In genomic region chr4:81319657-81320056, GRCh38 we compare ENCODE assay signal across 32 cellular contexts.
"Had no signal": no experiment of that assay in that cellular context is flagged by ENCODE, and none has a peak within 500 bp of the region (broad histone marks: within the 10 kb centered on the region; RNA-seq: fewer than 3 reads in every experiment).

No MANE protein-coding gene starts in this region.

- H3K9me3 ChIP-seq: breast epithelium, neutrophil, right lobe of liver, thoracic aorta, uterus had no signal

- H3K36me3 Mint-ChIP-seq: activated CD4-positive, alpha-beta memory T cell treated with anti-CD3 and anti-CD28 coated beads for 36 hours; activated naive CD4-positive, alpha-beta T cell treated with anti-CD3 and anti-CD28 coated beads, Interleukin-2, amount 50 U/mL, for 24 hours; stimulated activated effector memory CD8-positive, alpha-beta T cell treated with anti-CD3 and anti-CD28 coated beads, Interleukin-12 subunit alpha, Interleukin-12 subunit beta, amount 100 ng/mL, for 72 hours; type B pancreatic cell had no signal

- H3K27ac ChIP-seq: breast epithelium, esophagus squamous epithelium, left lung, lower lobe of right lung, neutrophil, right lobe of liver, skin epidermis, thoracic aorta, uterus, WERI-Rb-1 had no signal

- H3K27me3 ChIP-seq: breast epithelium, esophagus squamous epithelium, left lung, neutrophil, right lobe of liver, uterus had no signal

- H3K4me1 Mint-ChIP-seq: activated CD4-positive, alpha-beta T cell treated with anti-CD3 and anti-CD28 coated beads, Interleukin-2, amount 10 ng/mL, durations not matched to agents 24 days and 14 days; activated naive CD4-positive, alpha-beta T cell treated with anti-CD3 and anti-CD28 coated beads, Interleukin-2, amount 50 U/mL, for 24 hours; activated naive CD8-positive, alpha-beta T cell treated with anti-CD3 and anti-CD28 coated beads, Interleukin-2, amount 50 U/mL, for 24 hours; stimulated activated effector memory CD8-positive, alpha-beta T cell treated with anti-CD3 and anti-CD28 coated beads, Interleukin-12 subunit alpha, Interleukin-12 subunit beta, amount 100 ng/mL, for 72 hours had no signal

- FAIRE-seq: kidney had no signal

- H3K27ac Mint-ChIP-seq: activated CD4-positive, alpha-beta memory T cell treated with anti-CD3 and anti-CD28 coated beads for 36 hours; activated CD4-positive, alpha-beta T cell treated with anti-CD3 and anti-CD28 coated beads, Interleukin-2, amount 10 ng/mL, durations not matched to agents 24 days and 14 days; activated naive CD4-positive, alpha-beta T cell treated with anti-CD3 and anti-CD28 coated beads, Interleukin-2, amount 50 U/mL, for 24 hours; activated naive CD8-positive, alpha-beta T cell treated with anti-CD3 and anti-CD28 coated beads, Interleukin-2, amount 50 U/mL, for 24 hours; dendritic cell treated with granulocyte-macrophage colony-stimulating factor and Interleukin-4, amounts not matched to agents 40 ng/mL and 50 ng/mL, for 4 days; natural killer cell treated with Interleukin-12 subunit alpha and Interleukin-12 subunit beta and Interleukin-15 and Interleukin-18, amount 100 ng/mL, for 72 hours; stimulated activated effector memory CD8-positive, alpha-beta T cell treated with anti-CD3 and anti-CD28 coated beads, Interleukin-12 subunit alpha, Interleukin-12 subunit beta, amount 100 ng/mL, for 72 hours; stimulated activated naive CD8-positive, alpha-beta T cell treated with anti-CD3 and anti-CD28 coated beads, Interleukin-15, Interleukin-2, amounts not matched to agents 100 ng/mL and 50 ng/mL, for 24 hours; T-helper 17 cell; type B pancreatic cell had no signal

- H3K4me3 ChIP-seq: breast epithelium, esophagus squamous epithelium, left lung, lower lobe of right lung, right lobe of liver, skin epidermis, thoracic aorta, uterus had no signal

- ATAC-seq: activated naive CD8-positive, alpha-beta T cell treated with anti-CD3 and anti-CD28 coated beads, Interleukin-2, amount 50 U/mL, for 24 hours; left lung; lower lobe of right lung; natural killer cell treated with Interleukin-12 subunit alpha and Interleukin-12 subunit beta and Interleukin-15 and Interleukin-18, amount 100 ng/mL, for 72 hours; right lobe of liver; stimulated activated effector memory CD8-positive, alpha-beta T cell treated with anti-CD3 and anti-CD28 coated beads, Interleukin-12 subunit alpha, Interleukin-12 subunit beta, amount 100 ng/mL, for 72 hours; T-helper 17 cell had no signal

- H3K36me3 ChIP-seq: breast epithelium, esophagus squamous epithelium, left lung, lower lobe of right lung, neutrophil, right lobe of liver, thoracic aorta, uterus, WERI-Rb-1 had no signal

- H3K4me3 Mint-ChIP-seq: activated CD4-positive, alpha-beta memory T cell treated with anti-CD3 and anti-CD28 coated beads for 36 hours; activated CD4-positive, alpha-beta T cell treated with anti-CD3 and anti-CD28 coated beads, Interleukin-2, amount 10 ng/mL, durations not matched to agents 24 days and 14 days; activated naive CD4-positive, alpha-beta T cell treated with anti-CD3 and anti-CD28 coated beads, Interleukin-2, amount 50 U/mL, for 24 hours; activated naive CD8-positive, alpha-beta T cell treated with anti-CD3 and anti-CD28 coated beads, Interleukin-2, amount 50 U/mL, for 24 hours; dendritic cell treated with granulocyte-macrophage colony-stimulating factor and Interleukin-4, amounts not matched to agents 40 ng/mL and 50 ng/mL, for 4 days; natural killer cell treated with Interleukin-12 subunit alpha and Interleukin-12 subunit beta and Interleukin-15 and Interleukin-18, amount 100 ng/mL, for 72 hours; stimulated activated effector memory CD8-positive, alpha-beta T cell treated with anti-CD3 and anti-CD28 coated beads, Interleukin-12 subunit alpha, Interleukin-12 subunit beta, amount 100 ng/mL, for 72 hours; stimulated activated naive CD8-positive, alpha-beta T cell treated with anti-CD3 and anti-CD28 coated beads, Interleukin-15, Interleukin-2, amounts not matched to agents 100 ng/mL and 50 ng/mL, for 24 hours; T-helper 17 cell; type B pancreatic cell had no signal

- H3K9me3 Mint-ChIP-seq: activated CD4-positive, alpha-beta memory T cell treated with anti-CD3 and anti-CD28 coated beads for 36 hours; activated CD4-positive, alpha-beta T cell treated with anti-CD3 and anti-CD28 coated beads, Interleukin-2, amount 10 ng/mL, durations not matched to agents 24 days and 14 days; activated naive CD4-positive, alpha-beta T cell treated with anti-CD3 and anti-CD28 coated beads, Interleukin-2, amount 50 U/mL, for 24 hours; activated naive CD8-positive, alpha-beta T cell treated with anti-CD3 and anti-CD28 coated beads, Interleukin-2, amount 50 U/mL, for 24 hours; stimulated activated effector memory CD8-positive, alpha-beta T cell treated with anti-CD3 and anti-CD28 coated beads, Interleukin-12 subunit alpha, Interleukin-12 subunit beta, amount 100 ng/mL, for 72 hours; stimulated activated naive CD8-positive, alpha-beta T cell treated with anti-CD3 and anti-CD28 coated beads, Interleukin-15, Interleukin-2, amounts not matched to agents 100 ng/mL and 50 ng/mL, for 24 hours had no signal

- DNase-seq: activated CD4-positive, alpha-beta memory T cell treated with anti-CD3 and anti-CD28 coated beads for 36 hours; activated CD4-positive, alpha-beta T cell treated with anti-CD3 and anti-CD28 coated beads, Interleukin-2, amount 10 ng/mL, durations not matched to agents 24 days and 14 days; activated CD4-positive, CD25-positive, alpha-beta regulatory T cell treated with anti-CD3 and anti-CD28 coated beads, Interleukin-2, amount 50 U/mL, for 72 hours; activated CD8-positive, alpha-beta memory T cell treated with anti-CD3 and anti-CD28 coated beads, Interleukin-2, amount 50 U/mL, for 4 hours; activated gamma-delta T cell treated with Interleukin-2 at 50 U/mL for 16 hours; activated naive CD8-positive, alpha-beta T cell treated with anti-CD3 and anti-CD28 coated beads, Interleukin-2, amount 50 U/mL, for 24 hours; activated T-cell treated with anti-CD3 and anti-CD28 coated beads, Interleukin-2, amount 50 U/mL, for 1 hour; amygdala; central memory CD4-positive, alpha-beta T cell; esophagus squamous epithelium; foreskin melanocyte; glutamatergic neuron; kidney; left lung; lower lobe of right lung; mesenchymal stem cell; right lobe of liver; stimulated activated CD4-positive, alpha-beta T cell treated with anti-CD3 and anti-CD28 coated beads, Interleukin-4, amount 100 ng/mL, for 24 hours; T-helper 17 cell; T1000; uterus; WERI-Rb-1 had no signal

- H3K4me1 ChIP-seq: breast epithelium, left lung, lower lobe of right lung, right lobe of liver, uterus had no signal

- H3K27me3 Mint-ChIP-seq: activated CD4-positive, alpha-beta T cell treated with anti-CD3 and anti-CD28 coated beads, Interleukin-2, amount 10 ng/mL, durations not matched to agents 24 days and 14 days; dendritic cell treated with granulocyte-macrophage colony-stimulating factor and Interleukin-4, amounts not matched to agents 40 ng/mL and 50 ng/mL, for 4 days had no signal
